Comparison of ENCODE assay signal across 16 cellular contexts in the genomic region with DNA sequence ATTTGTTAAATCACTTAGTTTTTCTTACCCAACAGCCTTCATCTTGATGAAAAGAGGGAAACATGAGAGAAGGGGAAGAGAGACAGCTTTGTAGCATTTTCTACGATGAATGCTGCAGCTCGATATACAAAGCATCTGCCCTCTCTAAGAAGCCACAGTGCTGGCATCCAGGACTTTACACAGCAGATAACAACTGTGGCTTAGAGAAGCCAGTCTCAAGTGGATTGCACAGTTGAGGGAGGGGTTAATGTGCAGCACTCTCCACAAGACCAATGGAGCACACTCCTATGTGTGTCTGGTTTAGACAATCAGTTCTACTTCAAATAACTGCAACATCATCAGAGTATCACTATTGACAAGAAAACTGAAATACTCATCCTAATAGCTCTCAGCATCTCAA. TPM values are rescaled to one million over a fixed set of nuclear protein-coding genes. Genes with fewer than 3 reads are reported as not detected.
DNase-seq lines count a peak whose midpoint lies in the region; ATAC-seq and TF ChIP-seq lines count a peak whose summit lies in the region.
"Had no signal": no experiment of that assay in that cellular context is flagged by ENCODE, and none has a peak within 500 bp of the region (broad histone marks: within the 10 kb centered on the region; RNA-seq: fewer than 3 reads in every experiment).

No MANE protein-coding gene starts in this region.

- peaks cover 91% of the 10 kb centered on the region for H3K36me3 Mint-ChIP-seq in activated T-cell treated with anti-CD3 and anti-CD28 coated beads, Interleukin-2, amount 50 U/mL, for 24 hours (ENCODE audit: low read depth)

- H3K36me3 ChIP-seq in DOHH2 (ENCODE audit: control insufficient read depth, low read length) (peaks cover 94% of the 10 kb centered on the region), mesenchymal stem cell (ENCODE audit: control insufficient read depth in 1 of 2, insufficient read depth in 2 of 2, low read depth in 1 of 2, low read length in 2 of 2) (peaks cover 0 to 58% of the 10 kb centered on the region in 2 experiments), SK-N-SH (replicated peaks in 1 of 2; ENCODE audit: control insufficient read depth in 1 of 2, insufficient read depth in 2 of 2, low read length in 1 of 2) (peaks cover 73 to 90% of the 10 kb centered on the region in 2 experiments)

- TF ChIP-seq RAD21 in SK-N-SH (IDR thresholded peaks at IDR 0.05; ENCODE audit: low read length), result no peak

- peaks cover 5% of the 10 kb centered on the region for H3K79me1 ChIP-seq in mesenchymal stem cell (replicated peaks; ENCODE audit: low read length, poor library complexity, severe bottlenecking)

- H3K9me3 Mint-ChIP-seq in activated T-cell treated with anti-CD3 and anti-CD28 coated beads, Interleukin-2, amount 50 U/mL, for 24 hours, result no peaks in the 10 kb centered on the region
- H3K9me3 Mint-ChIP-seq: HFFc6 had no signal

- no peaks in the 10 kb centered on the region for H3K27me3 ChIP-seq in DOHH2 (ENCODE audit: control insufficient read depth, low read length)
- no peaks in the 10 kb centered on the region for H3K27me3 ChIP-seq in mesenchymal stem cell (ENCODE audit: control insufficient read depth in 1 of 2, insufficient read depth in 1 of 2, low read length in 2 of 2)
- H3K27me3 ChIP-seq in SK-N-SH (ENCODE audit: insufficient read depth), result no peaks in the 10 kb centered on the region
- H3K27me3 ChIP-seq: MG63 had no signal

- no peak overlapping the region for H4K91ac ChIP-seq in mesenchymal stem cell (ENCODE audit: low read length)

- H3K4me3 ChIP-seq in DOHH2 (ENCODE audit: low read length) (0 out of 2 replicates have a peak overlapping the region, but pooled peaks have one; percentile 9), mesenchymal stem cell (ENCODE audit: insufficient read depth in 1 of 2, low read depth in 1 of 2, low read length in 2 of 2) (no peak overlapping the region), SK-N-SH (ENCODE audit: low read depth in 2 of 2, low read length in 1 of 2) (no peak overlapping the region)
- H3K4me3 ChIP-seq: MG63 had no signal

- H3K9ac ChIP-seq in mesenchymal stem cell (ENCODE audit: low read length) (no peak overlapping the region), SK-N-SH (no peak overlapping the region)

- H3K9me3 ChIP-seq in DOHH2 (ENCODE audit: control insufficient read depth, insufficient read depth, low read length) (no peaks in the 10 kb centered on the region), mesenchymal stem cell (ENCODE audit: control insufficient read depth, low read length) (no peaks in the 10 kb centered on the region), SK-N-SH (no peaks in the 10 kb centered on the region)
- H3K9me3 ChIP-seq: MG63 had no signal

- DNase-seq in activated T-cell treated with anti-CD3 and anti-CD28 coated beads, Interleukin-2, amount 50 U/mL, for 24 hours, result no peak
- no peak for DNase-seq in activated T-cell treated with anti-CD3 and anti-CD28 coated beads, Interleukin-2, amount 50 U/mL, for 1 hour
- peak; percentile 48 for DNase-seq in OCI-M2 (lab: John Stamatoyannopoulos, UW; ENCODE audit: unreplicated experiment)
- DNase-seq in mesenchymal stem cell, result peak; percentile 32
- DNase-seq in SK-N-SH, result no peak
- no peak for DNase-seq in amygdala (lab: John Stamatoyannopoulos, UW)
- DNase-seq: activated effector memory CD4-positive, alpha-beta T cell treated with anti-CD3 and anti-CD28 coated beads, Interleukin-2, amount 50 U/mL, for 16 hours; head of caudate nucleus; HFFc6; MG63; NCI-H1930; NCI-H446; NK-92 treated with Interleukin-12 subunit alpha and Interleukin-12 subunit beta, amount 100 ng/mL, for 24 hours; retina had no signal

- H3K14ac ChIP-seq in mesenchymal stem cell (ENCODE audit: low read length in 2 of 2), result no peak overlapping the region

- H3K23ac ChIP-seq in mesenchymal stem cell (ENCODE audit: low read length in 2 of 2), result no peak overlapping the region

- peak overlapping the region; percentile 34 for H3K4me2 ChIP-seq in DOHH2 (ENCODE audit: low read length)
- no peak overlapping the region for H3K4me2 ChIP-seq in mesenchymal stem cell (ENCODE audit: low read length, poor library complexity, severe bottlenecking)
- no peak overlapping the region for H3K4me2 ChIP-seq in SK-N-SH

- H3K9me2 ChIP-seq in DOHH2 (replicated peaks; ENCODE audit: control insufficient read depth, low read length) (no peaks in the 10 kb centered on the region), SK-N-SH (no peaks in the 10 kb centered on the region)

- peak overlapping the region; percentile 63 for H3K27ac Mint-ChIP-seq in activated T-cell treated with anti-CD3 and anti-CD28 coated beads, Interleukin-2, amount 50 U/mL, for 24 hours
- H3K27ac Mint-ChIP-seq: HFFc6 had no signal

- H4K8ac ChIP-seq in mesenchymal stem cell (ENCODE audit: low read length), result no peak overlapping the region

- H3F3A ChIP-seq in DOHH2 (ENCODE audit: control insufficient read depth, insufficient read depth) (peaks cover 44% of the 10 kb centered on the region), SK-N-SH (replicated peaks; ENCODE audit: insufficient read depth) (peaks cover 15% of the 10 kb centered on the region)

- H2AFZ ChIP-seq in mesenchymal stem cell (ENCODE audit: low read depth, low read length), result no peak overlapping the region
- no peak overlapping the region for H2AFZ ChIP-seq in SK-N-SH (ENCODE audit: low read depth)

- H2BK15ac ChIP-seq in mesenchymal stem cell (ENCODE audit: low read depth, poor library complexity, severe bottlenecking), result no peak overlapping the region

- H3K4me1 ChIP-seq in DOHH2 (ENCODE audit: control insufficient read depth, low read length) (peaks cover 78% of the 10 kb centered on the region), mesenchymal stem cell (ENCODE audit: control insufficient read depth, insufficient read depth, low read depth, low read length) (no peaks in the 10 kb centered on the region), SK-N-SH (ENCODE audit: control insufficient read depth in 1 of 2, insufficient read depth in 2 of 2, low read depth in 1 of 2, low read length in 1 of 2) (peaks cover 6 to 14% of the 10 kb centered on the region in 2 experiments; a peak in 3 of 4 replicates)

- no peak for ATAC-seq in GM21390 (IDR thresholded peaks at IDR 0.05; ENCODE audit: unreplicated experiment)

- no peak overlapping the region for H3K18ac ChIP-seq in mesenchymal stem cell (ENCODE audit: low read depth in 1 of 2, low read length in 2 of 2)

- peaks cover 58% of the 10 kb centered on the region for H3K4me1 Mint-ChIP-seq in activated T-cell treated with anti-CD3 and anti-CD28 coated beads, Interleukin-2, amount 50 U/mL, for 24 hours (ENCODE audit: low read depth)

- H3K4me3 Mint-ChIP-seq in activated T-cell treated with anti-CD3 and anti-CD28 coated beads, Interleukin-2, amount 50 U/mL, for 24 hours, result no peak overlapping the region
- H3K4me3 Mint-ChIP-seq: HFFc6 had no signal

- no peak overlapping the region for H3K4ac ChIP-seq in mesenchymal stem cell (ENCODE audit: low read depth in 1 of 2, low read length in 2 of 2)

- no peak for TF ChIP-seq EP300 in SK-N-SH (IDR thresholded peaks at IDR 0.05; ENCODE audit: borderline replicate concordance in 1 of 2, low read depth in 1 of 2, low read length in 1 of 2)

- no peaks in the 10 kb centered on the region for H3K27me3 Mint-ChIP-seq in activated T-cell treated with anti-CD3 and anti-CD28 coated beads, Interleukin-2, amount 50 U/mL, for 24 hours

- H3K27ac ChIP-seq in DOHH2 (ENCODE audit: low read depth, low read length) (peak overlapping the region; percentile 31), mesenchymal stem cell (ENCODE audit: low read length, poor library complexity, severe bottlenecking) (no peak overlapping the region), SK-N-SH (ENCODE audit: low read depth in 2 of 2, low read length in 1 of 2) (no peak overlapping the region; a peak in 1 of 4 replicates)

- H3K79me2 ChIP-seq in DOHH2 (ENCODE audit: control insufficient read depth, low read length), result peaks cover 52% of the 10 kb centered on the region
- peaks cover 30% of the 10 kb centered on the region for H3K79me2 ChIP-seq in SK-N-SH (ENCODE audit: insufficient read depth)

- H4K20me1 ChIP-seq in DOHH2 (ENCODE audit: control insufficient read depth, insufficient read depth, low read depth, low read length) (peaks cover 10% of the 10 kb centered on the region), SK-N-SH (ENCODE audit: insufficient read depth) (peaks cover 4% of the 10 kb centered on the region; the same call in 1 of the 2 replicates)

- POLR2A ChIA-PET in SK-N-SH (lab: Yijun Ruan, JAX), result no interaction called here

- H2BK5ac ChIP-seq in mesenchymal stem cell (ENCODE audit: low read depth, low read length, poor library complexity, severe bottlenecking), result no peak overlapping the region

- H2BK120ac ChIP-seq in mesenchymal stem cell (ENCODE audit: low read depth, low read length), result no peak overlapping the region

- WGBS in mesenchymal stem cell, result 84% methylated on average over 2 of the region's 2 CpGs
- 100% methylated on average over 2 of the region's 2 CpGs for WGBS in SK-N-SH (ENCODE audit: low lambda C conversion rate)

- H2AK5ac ChIP-seq in mesenchymal stem cell (ENCODE audit: low read length, severe bottlenecking), result no peak overlapping the region

- no peak overlapping the region for H2BK12ac ChIP-seq in mesenchymal stem cell (ENCODE audit: low read length in 2 of 2)

- TF ChIP-seq CTCF in DOHH2 (IDR thresholded peaks at IDR 0.05; ENCODE audit: low read depth, low read length, poor library complexity, severe bottlenecking), result no peak
- no peak for TF ChIP-seq CTCF in SK-N-SH (IDR thresholded peaks at IDR 0.05)

- CTCF ChIA-PET in SK-N-SH (lab: Yijun Ruan, JAX), result interaction anchor here (2.4 to 2.5 kb wide), 2 partner anchors 11 to 14 kb away, joined by 12 to 17 read pairs; no protein-coding TSS in a partner anchor

RNA-seq across cellular contexts. Expression of a gene that starts 5.8 kb away (rescaled TPM):
- polyA plus RNA-seq in mesenchymal stem cell (2013, experiment 1 of 2), result 38.5 TPM
- 41.4 TPM for polyA plus RNA-seq in mesenchymal stem cell (2013, experiment 2 of 2)
- 10.1 and 12.7 TPM in 2 replicates for polyA plus RNA-seq in SK-N-SH (2012; rRNA removed)
- 18.7 and 21.5 TPM in 2 replicates for polyA plus RNA-seq in SK-N-SH (2012; cell fraction: cytosol; rRNA removed)
- polyA plus RNA-seq in SK-N-SH (2012; cell fraction: nucleus; rRNA removed), result 5.4 and 5.7 TPM in 2 replicates

RNA-seq across cellular contexts. Expression of a gene that starts 5.9 kb away (rescaled TPM):
- 7.1 TPM for polyA plus RNA-seq in mesenchymal stem cell (2013, experiment 1 of 2)
- polyA plus RNA-seq in mesenchymal stem cell (2013, experiment 2 of 2), result 7.3 TPM
- polyA plus RNA-seq in SK-N-SH (2012; rRNA removed), result 55.6 and 58.6 TPM in 2 replicates
- 11.4 and 15.7 TPM in 2 replicates for polyA plus RNA-seq in SK-N-SH (2012; cell fraction: cytosol; rRNA removed)
- polyA plus RNA-seq in SK-N-SH (2012; cell fraction: nucleus; rRNA removed), result 420 and 490 TPM in 2 replicates

RNA-seq across cellular contexts. Expression of a gene that starts 16.5 kb away (rescaled TPM):
- polyA plus RNA-seq in mesenchymal stem cell (2013, experiment 1 of 2), result 19.9 TPM
- 19.4 TPM for polyA plus RNA-seq in mesenchymal stem cell (2013, experiment 2 of 2)
- polyA plus RNA-seq in SK-N-SH (2012; rRNA removed), result 23.5 and 25.7 TPM in 2 replicates
- 34.1 and 37.8 TPM in 2 replicates for polyA plus RNA-seq in SK-N-SH (2012; cell fraction: cytosol; rRNA removed)
- 22.8 and 50.2 TPM in 2 replicates for polyA plus RNA-seq in SK-N-SH (2012; cell fraction: nucleus; rRNA removed)

RNA-seq across cellular contexts. Expression of a gene that starts 43.6 kb away (rescaled TPM):
- 0.48 TPM for polyA plus RNA-seq in mesenchymal stem cell (2013, experiment 1 of 2)
- polyA plus RNA-seq in mesenchymal stem cell (2013, experiment 2 of 2), result 0.27 TPM
- 0.81 and 1.3 TPM in 2 replicates for polyA plus RNA-seq in SK-N-SH (2012; rRNA removed)
- polyA plus RNA-seq in SK-N-SH (2012; cell fraction: cytosol; rRNA removed), result 0.52 and 0.53 TPM in 2 replicates
- polyA plus RNA-seq in SK-N-SH (2012; cell fraction: nucleus; rRNA removed), result 3.5 and 3.8 TPM in 2 replicates

RNA-seq across cellular contexts. Expression of a gene that starts 43.6 kb away (rescaled TPM):
- polyA plus RNA-seq in mesenchymal stem cell (2013, experiment 1 of 2), result 8.0 TPM
- 10.8 TPM for polyA plus RNA-seq in mesenchymal stem cell (2013, experiment 2 of 2)
- polyA plus RNA-seq in SK-N-SH (2012; rRNA removed), result 43.2 and 51.3 TPM in 2 replicates
- 19.0 and 23.5 TPM in 2 replicates for polyA plus RNA-seq in SK-N-SH (2012; cell fraction: cytosol; rRNA removed)
- polyA plus RNA-seq in SK-N-SH (2012; cell fraction: nucleus; rRNA removed), result 241 and 346 TPM in 2 replicates

Comparison
In these comparisons a context has a peak if more than half of its experiments do, and no peak if none do; other contexts are left out.
1. DNase-seq: peak in OCI-M2 (single experiment) and mesenchymal stem cell (single experiment); none in activated T-cell treated with anti-CD3 and anti-CD28 coated beads, Interleukin-2, amount 50 U/mL, for 24 hours (single experiment), activated T-cell treated with anti-CD3 and anti-CD28 coated beads, Interleukin-2, amount 50 U/mL, for 1 hour (single experiment), SK-N-SH (single experiment) and amygdala (0 of 56).